31 cellular contexts compared by ENCODE assay signal in the genomic region with DNA sequence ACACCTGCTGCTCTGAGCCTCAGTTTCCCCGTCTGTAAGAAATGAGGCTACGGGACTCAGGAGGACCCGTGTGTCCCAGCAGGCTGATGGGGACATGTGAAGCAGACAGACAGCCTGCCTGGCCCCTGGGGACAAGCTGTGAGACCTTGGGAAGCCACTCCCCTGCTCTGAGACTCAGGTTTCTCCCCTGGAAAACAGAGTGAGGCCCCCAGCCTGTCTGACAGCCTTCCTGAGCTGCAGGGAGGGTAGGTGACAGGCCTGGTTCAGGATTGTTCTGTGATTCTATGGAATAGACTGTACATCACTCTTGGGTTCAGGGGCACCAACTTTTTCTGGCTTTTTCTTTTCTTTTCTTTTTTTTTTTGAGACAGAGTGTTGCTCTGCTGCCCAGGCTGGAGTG. TPM values are rescaled to one million over a fixed set of nuclear protein-coding genes. Genes with fewer than 3 reads are reported as not detected.
DNase-seq lines count a peak whose midpoint lies in the region; ATAC-seq, FAIRE-seq and TF ChIP-seq lines count a peak whose summit lies in the region.
"Had no signal": no experiment of that assay in that cellular context is flagged by ENCODE, and none has a peak within 500 bp of the region (broad histone marks: within the 10 kb centered on the region; RNA-seq: fewer than 3 reads in every experiment).

No MANE protein-coding gene starts in this region.

- H3K27ac ChIP-seq in astrocyte (ENCODE audit: low read depth, low read length) (no peak overlapping the region), neuronal stem cell (replicated peaks; ENCODE audit: low read length) (no peak overlapping the region), tibial nerve (no peak overlapping the region), upper lobe of left lung (no peak overlapping the region)
- H3K27ac ChIP-seq: A549, GM23248 had no signal

- no peaks in the 10 kb centered on the region for H3K27me3 ChIP-seq in astrocyte (ENCODE audit: insufficient read depth, low read length)
- peaks cover 10 to 80% (median 53%) of the 10 kb centered on the region in 3 experiments for H3K27me3 ChIP-seq in neuronal stem cell (ENCODE audit: control insufficient read depth in 3 of 3, insufficient read depth in 3 of 3, low read depth in 1 of 3, low read length in 3 of 3)
- H3K27me3 ChIP-seq in tibial nerve: peaks cover 6 to 96% of the 10 kb centered on the region in 2 donors
- H3K27me3 ChIP-seq in upper lobe of left lung: peaks cover 3 to 36% (median 15%) of the 10 kb centered on the region in 4 donors

- TF ChIP-seq CTCF in GM20000 (IDR thresholded peaks at IDR 0.05; ENCODE audit: extremely low read depth, missing control alignments) (no peak), astrocyte (IDR thresholded peaks at IDR 0.05; ENCODE audit: insufficient read depth, low read depth, low read length) (no peak), tibial nerve (IDR thresholded peaks at IDR 0.05) (no peak), upper lobe of left lung (IDR thresholded peaks at IDR 0.05) (no peak)

- H3K4me3 Mint-ChIP-seq in astrocyte (ENCODE audit: unreplicated experiment): peak overlapping the region; percentile 41
- H3K4me3 Mint-ChIP-seq in activated naive CD8-positive, alpha-beta T cell treated with anti-CD3 and anti-CD28 coated beads, Interleukin-2, amount 50 U/mL, for 24 hours: no peak overlapping the region
- H3K4me3 Mint-ChIP-seq: CD4-positive, alpha-beta memory T cell had no signal

- H3K27ac Mint-ChIP-seq in astrocyte (ENCODE audit: unreplicated experiment): peak overlapping the region; percentile 47
- no peak overlapping the region for H3K27ac Mint-ChIP-seq in activated naive CD8-positive, alpha-beta T cell treated with anti-CD3 and anti-CD28 coated beads, Interleukin-2, amount 50 U/mL, for 24 hours
- H3K27ac Mint-ChIP-seq: CD4-positive, alpha-beta memory T cell had no signal

- H2BK120ac ChIP-seq in neuronal stem cell (ENCODE audit: low read depth, low read length): no peak overlapping the region

- no peak overlapping the region for H2AFZ ChIP-seq in astrocyte (ENCODE audit: low read depth, low read length)
- H2AFZ ChIP-seq in neuronal stem cell (ENCODE audit: low read length): no peak overlapping the region
- H2AFZ ChIP-seq: GM23248 had no signal

- H3K9ac ChIP-seq in astrocyte (ENCODE audit: low read length) (no peak overlapping the region), neuronal stem cell (ENCODE audit: low read depth, low read length, poor library complexity) (peak overlapping the region; percentile 44)
- H3K9ac ChIP-seq: GM23248, SK-N-SH had no signal

- no peak for TF ChIP-seq POLR2A in tibial nerve (IDR thresholded peaks at IDR 0.05)
- no peak for TF ChIP-seq POLR2A in upper lobe of left lung (IDR thresholded peaks at IDR 0.05)

- no peak overlapping the region for H2BK5ac ChIP-seq in neuronal stem cell (ENCODE audit: low read length)

- no peak for TF ChIP-seq EP300 in tibial nerve (IDR thresholded peaks at IDR 0.05)
- TF ChIP-seq EP300 in upper lobe of left lung (IDR thresholded peaks at IDR 0.05): no peak

- no peak overlapping the region for H3K14ac ChIP-seq in neuronal stem cell (ENCODE audit: low read length)

- peaks cover 8% of the 10 kb centered on the region for H3K9me3 ChIP-seq in astrocyte (ENCODE audit: insufficient read depth, low read depth, low read length)
- peaks cover 12 to 17% of the 10 kb centered on the region in 2 donors for H3K9me3 ChIP-seq in neuronal stem cell (replicated peaks in 1 of 2; ENCODE audit: control insufficient read depth in 2 of 2, insufficient read depth in 1 of 2, low read depth in 1 of 2, low read length in 2 of 2)
- peaks cover 0 to 6% (median 0%) of the 10 kb centered on the region in 4 donors for H3K9me3 ChIP-seq in tibial nerve
- no peaks in the 10 kb centered on the region for H3K9me3 ChIP-seq in upper lobe of left lung
- H3K9me3 ChIP-seq: A549, SK-N-SH had no signal

- WGBS in neuronal stem cell (ENCODE audit: extremely low coverage in 2 of 2, insufficient read length in 2 of 2, insufficient replicate concordance in 1 of 2), 2 donors: no CpG with 5 or more reads among the region's 3 CpGs
- WGBS in tibial nerve, 2 donors: 48 to 58% methylated on average over 3 of the region's 3 CpGs
- 50 to 64% methylated on average over 1 to 3 of the region's 3 CpGs for WGBS in upper lobe of left lung, 2 donors

- no peak for FAIRE-seq in astrocyte (lab: Jason Lieb, UNC)
- FAIRE-seq: A549, GM12892, GM19239, HTR-8/SVneo, RCC 7860 had no signal

- H3K4me1 ChIP-seq in astrocyte (ENCODE audit: insufficient read depth, low read length) (peaks cover 21% of the 10 kb centered on the region), neuronal stem cell (ENCODE audit: control insufficient read depth in 2 of 2, insufficient read depth in 1 of 2, low read depth in 1 of 2, low read length in 2 of 2) (peaks cover 9 to 10% of the 10 kb centered on the region in 2 donors), tibial nerve (peaks cover 0 to 18% (median 6%) of the 10 kb centered on the region in 4 donors), upper lobe of left lung (peaks cover 7 to 21% (median 11%) of the 10 kb centered on the region in 4 donors)

- H3K36me3 Mint-ChIP-seq in astrocyte (ENCODE audit: low read depth, unreplicated experiment): peaks cover 22% of the 10 kb centered on the region
- H3K36me3 Mint-ChIP-seq in activated naive CD8-positive, alpha-beta T cell treated with anti-CD3 and anti-CD28 coated beads, Interleukin-2, amount 50 U/mL, for 24 hours (ENCODE audit: low read depth): peaks cover 3% of the 10 kb centered on the region
- H3K36me3 Mint-ChIP-seq: CD4-positive, alpha-beta memory T cell had no signal

- H4K20me1 ChIP-seq in astrocyte (ENCODE audit: insufficient read depth, low read length): peaks cover 30% of the 10 kb centered on the region

- no peaks in the 10 kb centered on the region for H3K79me2 ChIP-seq in astrocyte (ENCODE audit: insufficient read depth, low read length)

- no peaks in the 10 kb centered on the region for H3K79me1 ChIP-seq in neuronal stem cell (ENCODE audit: low read depth, low read length)

- peaks cover 14% of the 10 kb centered on the region for H3K9me3 Mint-ChIP-seq in astrocyte (ENCODE audit: unreplicated experiment)
- no peaks in the 10 kb centered on the region for H3K9me3 Mint-ChIP-seq in activated naive CD8-positive, alpha-beta T cell treated with anti-CD3 and anti-CD28 coated beads, Interleukin-2, amount 50 U/mL, for 24 hours

- no peaks in the 10 kb centered on the region for H3K36me3 ChIP-seq in astrocyte (ENCODE audit: insufficient read depth, low read length)
- no peaks in the 10 kb centered on the region for H3K36me3 ChIP-seq in neuronal stem cell (replicated peaks in 1 of 2; ENCODE audit: control insufficient read depth in 2 of 2, insufficient read depth in 2 of 2, low read length in 2 of 2)
- no peaks in the 10 kb centered on the region for H3K36me3 ChIP-seq in tibial nerve
- H3K36me3 ChIP-seq in upper lobe of left lung: no peaks in the 10 kb centered on the region

- no peak overlapping the region for H3K4ac ChIP-seq in neuronal stem cell (ENCODE audit: low read length)

- H3K23ac ChIP-seq in neuronal stem cell (ENCODE audit: low read depth, low read length, poor library complexity): no peak overlapping the region

- no peak overlapping the region for H2AK5ac ChIP-seq in neuronal stem cell (ENCODE audit: low read depth, low read length)

- no peak overlapping the region for H2BK12ac ChIP-seq in neuronal stem cell (ENCODE audit: low read length)

- no peak overlapping the region for H4K8ac ChIP-seq in neuronal stem cell (ENCODE audit: low read depth, low read length)

- DNase-seq in D341Med (ENCODE audit: low spot score) (peak; percentile 43), GM20000 (ENCODE audit: low spot score) (peak; percentile 22), astrocyte (ENCODE audit: low read depth) (no peak), neuronal stem cell (ENCODE audit: low spot score) (no peak), tibial nerve (ENCODE audit: low spot score in 2 of 2) (no peak), upper lobe of left lung (no peak)
- no peak for DNase-seq in activated naive CD8-positive, alpha-beta T cell treated with anti-CD3 and anti-CD28 coated beads, Interleukin-2, amount 50 U/mL, for 24 hours
- DNase-seq: C1 segment of cervical spinal cord; CD4-positive, alpha-beta memory T cell; COR-L47; DMS79 treated with DMSO at 0.1 percent for 48 hours; GF-D8; GM23248; H7; KBM-7; MV-4-11; NCI-H1105; NCI-H1436 treated with DMSO at 0.1 percent for 48 hours; NCI-H187 treated with DMSO at 0.1 percent for 48 hours; NCI-H2107; NCI-H226; NCI-H510A treated with DMSO at 0.1 percent for 48 hours; SK-N-SH had no signal

- peaks cover 16% of the 10 kb centered on the region for H3K4me1 Mint-ChIP-seq in astrocyte (ENCODE audit: low read depth, unreplicated experiment)
- H3K4me1 Mint-ChIP-seq in activated naive CD8-positive, alpha-beta T cell treated with anti-CD3 and anti-CD28 coated beads, Interleukin-2, amount 50 U/mL, for 24 hours: no peaks in the 10 kb centered on the region

- no peak overlapping the region for H2BK15ac ChIP-seq in neuronal stem cell (ENCODE audit: low read length)

- peaks cover 8% of the 10 kb centered on the region for H3K27me3 Mint-ChIP-seq in astrocyte (ENCODE audit: low read depth, unreplicated experiment)
- H3K27me3 Mint-ChIP-seq in activated naive CD8-positive, alpha-beta T cell treated with anti-CD3 and anti-CD28 coated beads, Interleukin-2, amount 50 U/mL, for 24 hours: peaks cover 63% of the 10 kb centered on the region

- ATAC-seq in activated naive CD8-positive, alpha-beta T cell treated with anti-CD3 and anti-CD28 coated beads, Interleukin-2, amount 50 U/mL, for 24 hours: no peak
- ATAC-seq in HG02571 (IDR thresholded peaks at IDR 0.05; ENCODE audit: unreplicated experiment) (no peak), upper lobe of left lung (ENCODE audit: low FRiP score in 2 of 2) (no peak)
- ATAC-seq: A549 had no signal

- H4K91ac ChIP-seq in neuronal stem cell (ENCODE audit: low read depth, low read length, poor library complexity): no peak overlapping the region

- H3K4me3 ChIP-seq in astrocyte (ENCODE audit: insufficient read depth, low read depth, low read length) (no peak overlapping the region), neuronal stem cell (ENCODE audit: low read length in 2 of 2) (no peak overlapping the region), tibial nerve (no peak overlapping the region), upper lobe of left lung (no peak overlapping the region)
- H3K4me3 ChIP-seq: A549, GM23248 had no signal

- H3K18ac ChIP-seq in neuronal stem cell (ENCODE audit: low read length): peak overlapping the region; percentile 28

- H3K4me2 ChIP-seq in astrocyte (ENCODE audit: low read length) (no peak overlapping the region), neuronal stem cell (ENCODE audit: insufficient read depth, low read length, poor library complexity, severe bottlenecking) (no peak overlapping the region)
- H3K4me2 ChIP-seq: A549, SK-N-SH had no signal

RNA-seq across cellular contexts. Expression of a gene that starts 2.9 kb away (rescaled TPM):
- total RNA-seq in astrocyte (7.2 and 7.3 TPM in 2 replicates), tibial nerve (not detected), upper lobe of left lung (10 to 100 TPM in 1 of 6 donors, 1 to 10 TPM in 5; 1.2 to 10.5 (median 4.9) TPM)
- polyA plus RNA-seq in neuronal stem cell (2013, experiment 1 of 2): 0.53 TPM
- polyA plus RNA-seq in neuronal stem cell (2013, experiment 2 of 2): 0.57 TPM
- total RNA-seq: CD4-positive, alpha-beta memory T cell; GM23248; LHCN-M2 had no signal
- polyA plus RNA-seq: CD4-positive, alpha-beta memory T cell had no signal

RNA-seq across cellular contexts. Expression of a gene that starts 4.9 kb away (rescaled TPM):
- total RNA-seq in astrocyte (0.05 TPM in 1 of 2 replicates, not detected in the other), tibial nerve (not detected), upper lobe of left lung (not detected)
- not detected for polyA plus RNA-seq in neuronal stem cell (2013, experiment 1 of 2)
- polyA plus RNA-seq in neuronal stem cell (2013, experiment 2 of 2): not detected
- total RNA-seq: CD4-positive, alpha-beta memory T cell; GM23248; H7; MCF 10A had no signal
- polyA plus RNA-seq: A549; CD4-positive, alpha-beta memory T cell; SK-N-SH had no signal

RNA-seq across cellular contexts. Expression of a gene that starts 10.0 kb away (rescaled TPM):
- 7.1 and 8.8 TPM in 2 replicates for total RNA-seq in astrocyte
- 0.67 TPM for polyA plus RNA-seq in neuronal stem cell (2013, experiment 1 of 2)
- 0.83 TPM for polyA plus RNA-seq in neuronal stem cell (2013, experiment 2 of 2)
- total RNA-seq in tibial nerve: not detected
- 1 to 10 TPM in 1 of 6 donors, under 1 TPM in 5; 0.22 to 5.2 (median 0.55) TPM for total RNA-seq in upper lobe of left lung
- total RNA-seq: CD4-positive, alpha-beta memory T cell; H7 had no signal
- polyA plus RNA-seq: CD4-positive, alpha-beta memory T cell had no signal

RNA-seq across cellular contexts. Expression of a gene that starts 17.7 kb away (rescaled TPM):
- 173 and 177 TPM in 2 replicates for total RNA-seq in astrocyte
- 356 TPM for polyA plus RNA-seq in neuronal stem cell (2013, experiment 1 of 2)
- polyA plus RNA-seq in neuronal stem cell (2013, experiment 2 of 2): 365 TPM
- total RNA-seq in tibial nerve: 100 to 1,000 TPM; 286 to 444 (median 400) TPM
- 1,000 to 10,000 TPM in 1 of 6 donors, 100 to 1,000 TPM in 5; 147 to 1,500 (median 176) TPM for total RNA-seq in upper lobe of left lung

RNA-seq across cellular contexts. Expression of a gene that starts 18.6 kb away (rescaled TPM):
- 9.4 and 15.8 TPM in 2 replicates for total RNA-seq in astrocyte
- not detected for polyA plus RNA-seq in neuronal stem cell (2013, experiment 1 of 2)
- polyA plus RNA-seq in neuronal stem cell (2013, experiment 2 of 2): not detected
- not detected for total RNA-seq in tibial nerve
- total RNA-seq in upper lobe of left lung: not detected
- total RNA-seq: CD4-positive, alpha-beta memory T cell; H7; LHCN-M2 had no signal
- polyA plus RNA-seq: CD4-positive, alpha-beta memory T cell had no signal

Comparison
In these comparisons a context has a peak if more than half of its experiments do, and no peak if none do; other contexts are left out.
1. DNase-seq: peak in D341Med (single experiment) and GM20000 (single experiment); none in astrocyte (single experiment), neuronal stem cell (single experiment), activated naive CD8-positive, alpha-beta T cell treated with anti-CD3 and anti-CD28 coated beads, Interleukin-2, amount 50 U/mL, for 24 hours (single experiment), tibial nerve (0 of 2) and upper lobe of left lung (0 of 2).